Comparison of ENCODE assay signal across 9 cellular contexts in genomic region chr6:10359581-10359980, GRCh38. TPM values are rescaled to one million over a fixed set of nuclear protein-coding genes. Genes with fewer than 3 reads are reported as not detected.
"Had no signal": no experiment of that assay in that cellular context is flagged by ENCODE, and none has a peak within 500 bp of the region (broad histone marks: within the 10 kb centered on the region; RNA-seq: fewer than 3 reads in every experiment).

No MANE protein-coding gene starts in this region.

- ATAC-seq: HCT116, HepG2 had no signal

- H3K4me1 ChIP-seq: HAP-1 had no signal

- H3K27ac ChIP-seq: GM23248, HL-60 had no signal

- H3K9me3 ChIP-seq: HAP-1 had no signal

- DNase-seq: GM23248, GOT3, H7, KG1 had no signal

- H3K36me3 ChIP-seq: HAP-1 had no signal

- H3K9ac ChIP-seq: GM23248 had no signal

- H2AFZ ChIP-seq: GM23248 had no signal

- FAIRE-seq: HepG2 had no signal

- H3K4me3 ChIP-seq: GM23248, HAP-1 had no signal

RNA-seq across cellular contexts. Expression of gene TFAP2A, which starts 55.3 kb away (rescaled TPM):
- total RNA-seq: H7, HepG2 had no signal
- polyA plus RNA-seq: HepG2, IgD-negative memory B cell had no signal
